In the genomic region with DNA sequence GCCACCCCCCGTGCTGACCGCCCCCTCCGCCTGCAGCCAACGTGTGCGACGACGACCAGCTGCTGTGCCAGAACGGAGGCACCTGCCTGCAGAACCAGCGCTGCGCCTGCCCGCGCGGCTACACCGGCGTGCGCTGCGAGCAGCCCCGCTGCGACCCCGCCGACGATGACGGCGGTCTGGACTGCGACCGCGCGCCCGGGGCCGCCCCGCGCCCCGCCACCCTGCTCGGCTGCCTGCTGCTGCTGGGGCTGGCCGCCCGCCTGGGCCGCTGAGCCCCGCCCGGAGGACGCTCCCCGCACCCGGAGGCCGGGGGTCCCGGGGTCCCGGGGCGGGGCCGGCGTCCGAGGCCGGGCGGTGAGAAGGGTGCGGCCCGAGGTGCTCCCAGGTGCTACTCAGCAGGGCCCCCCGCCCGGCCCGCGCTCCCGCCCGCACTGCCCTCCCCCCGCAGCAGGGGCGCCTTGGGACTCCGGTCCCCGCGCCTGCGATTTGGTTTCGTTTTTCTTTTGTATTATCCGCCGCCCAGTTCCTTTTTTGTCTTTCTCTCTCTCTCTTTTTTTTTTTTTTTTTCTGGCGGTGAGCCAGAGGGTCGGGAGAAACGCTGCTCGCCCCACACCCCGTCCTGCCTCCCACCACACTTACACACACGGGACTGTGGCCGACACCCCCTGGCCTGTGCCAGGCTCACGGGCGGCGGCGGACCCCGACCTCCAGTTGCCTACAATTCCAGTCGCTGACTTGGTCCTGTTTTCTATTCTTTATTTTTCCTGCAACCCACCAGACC, we compare ENCODE assay signal across 8 cellular contexts.
DNase-seq lines count a peak whose midpoint lies in the region; ATAC-seq and TF ChIP-seq lines count a peak whose summit lies in the region.

No MANE protein-coding gene starts in this region.

- WGBS in upper lobe of left lung, 2 donors: 2% methylated on average over 15 to 44 of the region's 81 CpGs

- no peaks in the 10 kb centered on the region for H3K9me3 Mint-ChIP-seq in naive B cell

- ATAC-seq in HG03354 (IDR thresholded peaks at IDR 0.05; ENCODE audit: poor library complexity, severe bottlenecking, unreplicated experiment) (peak; percentile 12), naive B cell (ENCODE audit: low read depth in 2 of 2) (peak; percentile 7 to 18), upper lobe of left lung (ENCODE audit: low FRiP score in 2 of 2) (peak in 1 of 2 donors; percentile 9)

- TF ChIP-seq POLR2A in upper lobe of left lung (IDR thresholded peaks at IDR 0.05): no peak

- no peaks in the 10 kb centered on the region for H3K36me3 Mint-ChIP-seq in naive B cell

- TF ChIP-seq EP300 in upper lobe of left lung (IDR thresholded peaks at IDR 0.05): no peak

- H3K27ac Mint-ChIP-seq in naive B cell: peak overlapping the region; percentile 84 to 98 (median 94)

- peak overlapping the region; percentile 63 to 92 (median 82) for H3K4me3 ChIP-seq in upper lobe of left lung

- H3K4me3 Mint-ChIP-seq in naive B cell: peak overlapping the region; percentile 94 to 100 (median 97)

- peaks cover 0 to 20% (median 0%) of the 10 kb centered on the region in 3 donors for H3K27me3 Mint-ChIP-seq in naive B cell

- DNase-seq in Daoy (ENCODE audit: low read depth) (peak; percentile 50), naive B cell (peak; percentile 65), upper lobe of left lung (peak; percentile 62 to 89), NCI-H446 (lab: John Stamatoyannopoulos, UW) (no peak), G401 (ENCODE audit: low spot score) (no peak)
- peak; percentile 35 for DNase-seq in effector CD8-positive, alpha-beta T cell (lab: John Stamatoyannopoulos, UW)

- TF ChIP-seq CTCF in VCaP (conservative IDR thresholded peaks at IDR 0.05): no peak
- TF ChIP-seq CTCF in upper lobe of left lung (IDR thresholded peaks at IDR 0.05): no peak

- no peaks in the 10 kb centered on the region for H3K27me3 ChIP-seq in upper lobe of left lung

- peak overlapping the region; percentile 82; the same call in 1 of the 2 replicates for H3K27ac ChIP-seq in VCaP
- H3K27ac ChIP-seq in upper lobe of left lung: peak overlapping the region; percentile 14 to 84 (median 68)

- no peaks in the 10 kb centered on the region for H3K36me3 ChIP-seq in upper lobe of left lung

- peaks cover 16 to 22% (median 19%) of the 10 kb centered on the region in 4 donors for H3K4me1 ChIP-seq in upper lobe of left lung

- in situ Hi-C loops in G401 (cut with HindIII; ENCODE audit: low sequenced_read_pairs): no loop called here

- H3K9me3 ChIP-seq in upper lobe of left lung: no peaks in the 10 kb centered on the region

- peaks cover 13 to 18% (median 16%) of the 10 kb centered on the region in 3 donors for H3K4me1 Mint-ChIP-seq in naive B cell

Comparison
In these comparisons a context has a peak if more than half of its experiments do, and no peak if none do; other contexts are left out.
1. DNase-seq: peak in Daoy (single experiment), effector CD8-positive, alpha-beta T cell (single experiment), naive B cell (single experiment) and upper lobe of left lung (2 of 2); none in NCI-H446 (0 of 2) and G401 (single experiment).